ENCODE assay signal across 31 cellular contexts in genomic region chr6:92930212-92930611, GRCh38.
A peak's percentile ranks its signal among the peaks of the same experiment; 100 is the strongest.
DNase-seq lines count a peak whose midpoint lies in the region; TF ChIP-seq lines count a peak whose summit lies in the region.
"Had no signal": no experiment of that assay in that cellular context is flagged by ENCODE, and none has a peak within 500 bp of the region (broad histone marks: within the 10 kb centered on the region; RNA-seq: fewer than 3 reads in every experiment).

No MANE protein-coding gene starts in this region.

- H2AFZ ChIP-seq in neural cell (ENCODE audit: low read depth, low read length) (no peak overlapping the region), smooth muscle cell (ENCODE audit: low read depth) (peak overlapping the region; percentile 49)

- H4K20me1 ChIP-seq in neural cell (ENCODE audit: insufficient read depth) (no peaks in the 10 kb centered on the region), smooth muscle cell (ENCODE audit: low read depth) (no peaks in the 10 kb centered on the region)
- H4K20me1 ChIP-seq: BLaER1; BLaER1 treated with 17β-estradiol and CSF1 and Interleukin-3, amounts not matched to agents 10 nM and 100 nM had no signal

- H3K79me2 ChIP-seq in neural cell (replicated peaks; ENCODE audit: insufficient read depth, low read length) (no peaks in the 10 kb centered on the region), smooth muscle cell (ENCODE audit: low read depth) (no peaks in the 10 kb centered on the region)

- peak; percentile 97 for TF ChIP-seq EP300 in neural cell (conservative IDR thresholded peaks at IDR 0.05; ENCODE audit: poor library complexity, severe bottlenecking)

- intact Hi-C loops in A673 (cut with micrococcal nuclease; ENCODE audit: unreplicated experiment), result no loop called here

- WGBS in smooth muscle cell (ENCODE audit: low lambda C conversion rate), result 77% methylated on average over 4 of the region's 4 CpGs

- no peaks in the 10 kb centered on the region for H3K4me1 ChIP-seq in A673 (ENCODE audit: insufficient read depth, low read length, poor library complexity, severe bottlenecking)
- H3K4me1 ChIP-seq in smooth muscle cell (ENCODE audit: low read depth), result no peaks in the 10 kb centered on the region
- H3K4me1 ChIP-seq: A549; BE2C; BLaER1; BLaER1 treated with 17β-estradiol and CSF1 and Interleukin-3, amounts not matched to agents 10 nM and 100 nM; Caco-2 had no signal

- BruUV-seq in A673 (replicated peaks; lab: Mats Ljungman, UMichigan), result no TSS peak

- H3K9ac ChIP-seq in neural cell (ENCODE audit: low read length), result no peak overlapping the region
- no peak overlapping the region for H3K9ac ChIP-seq in smooth muscle cell (ENCODE audit: low read depth)
- H3K9ac ChIP-seq: BLaER1; BLaER1 treated with 17β-estradiol and CSF1 and Interleukin-3, amounts not matched to agents 10 nM and 100 nM had no signal

- H3K4me2 ChIP-seq in neural cell (ENCODE audit: low read length), result no peak overlapping the region
- no peak overlapping the region for H3K4me2 ChIP-seq in smooth muscle cell
- H3K4me2 ChIP-seq: A549; BLaER1; BLaER1 treated with 17β-estradiol and CSF1 and Interleukin-3, amounts not matched to agents 10 nM and 100 nM had no signal

- TF ChIP-seq CTCF in A673 (conservative IDR thresholded peaks at IDR 0.05; ENCODE audit: low read depth, low read length), result no peak
- TF ChIP-seq CTCF in neural cell (IDR thresholded peaks at IDR 0.05; ENCODE audit: poor library complexity, severe bottlenecking), result no peak
- TF ChIP-seq CTCF in smooth muscle cell (IDR thresholded peaks at IDR 0.05; ENCODE audit: borderline replicate concordance, insufficient read depth, poor library complexity, severe bottlenecking), result no peak

- H3K27me3 ChIP-seq in A673 (replicated peaks; ENCODE audit: insufficient read depth, low read depth, low read length, poor library complexity), result no peaks in the 10 kb centered on the region
- no peaks in the 10 kb centered on the region for H3K27me3 ChIP-seq in neural cell (ENCODE audit: insufficient read depth, low read depth, low read length)
- no peaks in the 10 kb centered on the region for H3K27me3 ChIP-seq in smooth muscle cell (ENCODE audit: low read depth)
- H3K27me3 ChIP-seq: BE2C; BLaER1; BLaER1 treated with 17β-estradiol and CSF1 and Interleukin-3, amounts not matched to agents 10 nM and 100 nM had no signal

- H3F3A ChIP-seq in neural cell (ENCODE audit: insufficient read depth, low read length, poor library complexity, severe bottlenecking), result peaks cover 3% of the 10 kb centered on the region
- H3F3A ChIP-seq in smooth muscle cell (ENCODE audit: low read depth), result no peaks in the 10 kb centered on the region

- CTCF ChIA-PET in A673 (lab: Charles Lee), result no interaction called here

- H3K4me3 ChIP-seq in A673 (ENCODE audit: low read depth, low read length, poor library complexity, severe bottlenecking) (no peak overlapping the region), neural cell (ENCODE audit: low read length) (no peak overlapping the region), smooth muscle cell (no peak overlapping the region)
- H3K4me3 ChIP-seq: A549; BLaER1; BLaER1 treated with 17β-estradiol and CSF1 and Interleukin-3, amounts not matched to agents 10 nM and 100 nM had no signal

- no peaks in the 10 kb centered on the region for H3K9me3 ChIP-seq in A673 (ENCODE audit: low read depth, low read length, poor library complexity, severe bottlenecking)
- H3K9me3 ChIP-seq in neural cell (ENCODE audit: low read length), result no peaks in the 10 kb centered on the region
- no peaks in the 10 kb centered on the region for H3K9me3 ChIP-seq in smooth muscle cell (replicated peaks; ENCODE audit: low read depth)
- H3K9me3 ChIP-seq: A549, BE2C, Caco-2 had no signal

- POLR2A ChIA-PET in A673 (lab: Charles Lee; ENCODE audit: low non-redundant PET), result no interaction called here

- H3K27ac ChIP-seq in A673 (ENCODE audit: low read depth, low read length, poor library complexity, severe bottlenecking), result peak overlapping the region; percentile 58
- H3K27ac ChIP-seq in neural cell (ENCODE audit: low read length), result no peak overlapping the region
- H3K27ac ChIP-seq in smooth muscle cell (ENCODE audit: low read depth), result no peak overlapping the region
- H3K27ac ChIP-seq: 22Rv1; A549; BLaER1; BLaER1 treated with 17β-estradiol and CSF1 and Interleukin-3, amounts not matched to agents 10 nM and 100 nM; C4-2B had no signal

- H3K9me2 ChIP-seq in neural cell (ENCODE audit: insufficient read depth, low read length), result no peaks in the 10 kb centered on the region

- peak; percentile 77 for DNase-seq in A673 (ENCODE audit: low spot score)
- DNase-seq in smooth muscle cell (lab: John Stamatoyannopoulos, UW; ENCODE audit: unreplicated experiment), result no peak
- DNase-seq in AG08395 (ENCODE audit: low spot score), result no peak
- DNase-seq in NCI-H1436 (lab: John Stamatoyannopoulos, UW), result no peak
- no peak for DNase-seq in NCI-H187 (lab: John Stamatoyannopoulos, UW)
- DNase-seq: 8988T; ACHN; AML-193; BE2C; C1 segment of cervical spinal cord; Caco-2; Calu3; CD4-positive, alpha-beta memory T cell; CD4-positive, alpha-beta T cell; CD4-positive, CD25-positive, alpha-beta regulatory T cell; CD8-positive, alpha-beta memory T cell; CD8-positive, alpha-beta T cell; COR-L47; DMS 273 treated with DMSO at 0.1 percent for 48 hours; DMS153; DMS53; DMS79; DMS79 treated with DMSO at 0.1 percent for 48 hours; DND-41; EL had no signal

- H3K36me3 ChIP-seq in A673 (ENCODE audit: insufficient read depth, low read length, poor library complexity, severe bottlenecking) (no peaks in the 10 kb centered on the region), neural cell (ENCODE audit: insufficient read depth, low read length) (no peaks in the 10 kb centered on the region), smooth muscle cell (ENCODE audit: low read depth) (no peaks in the 10 kb centered on the region)
- H3K36me3 ChIP-seq: BE2C; BLaER1; BLaER1 treated with 17β-estradiol and CSF1 and Interleukin-3, amounts not matched to agents 10 nM and 100 nM had no signal

- TF ChIP-seq RAD21 in neural cell (conservative IDR thresholded peaks at IDR 0.05), result no peak

TF ChIP-seq in neural cell, 6 proteins besides CTCF, POLR2A, EP300 and RAD21:
- no peak for TF ChIP-seq TAF1 (IDR thresholded peaks at IDR 0.05; ENCODE audit: low read depth)
- peak; percentile 88 for TF ChIP-seq REST (IDR thresholded peaks at IDR 0.05; ENCODE audit: borderline replicate concordance)
- no peak for TF ChIP-seq MXI1 (conservative IDR thresholded peaks at IDR 0.05; ENCODE audit: poor library complexity, severe bottlenecking)
- peak; percentile 94 for TF ChIP-seq POLR2AphosphoS5 (IDR thresholded peaks at IDR 0.05)
- no peak for TF ChIP-seq EZH2 (IDR thresholded peaks at IDR 0.05; ENCODE audit: borderline replicate concordance, insufficient read depth, low read length, poor library complexity, severe bottlenecking)
- TF ChIP-seq SMC3 (conservative IDR thresholded peaks at IDR 0.05; ENCODE audit: poor library complexity), result no peak
